28 cellular contexts compared by ENCODE assay signal in the genomic region with DNA sequence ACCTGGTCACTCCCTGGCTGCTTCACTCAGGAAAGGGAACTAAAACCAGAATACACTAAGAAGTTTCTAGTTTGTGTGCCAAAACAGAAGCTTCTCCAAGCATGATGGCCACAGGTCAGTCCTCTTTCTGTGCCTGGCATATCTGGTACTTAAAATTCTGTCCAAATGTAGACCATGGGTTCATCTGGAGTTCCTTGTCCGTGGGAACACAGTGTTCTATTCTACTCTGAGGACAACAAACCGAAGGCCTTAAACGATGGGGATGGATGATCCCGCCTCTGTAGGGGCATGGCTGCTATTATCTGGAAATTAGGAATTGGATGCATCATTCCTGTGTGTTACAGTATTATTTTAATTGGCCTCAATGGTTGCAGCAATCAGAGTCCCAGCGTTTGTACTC. TPM values are rescaled to one million over a fixed set of nuclear protein-coding genes. Genes with fewer than 3 reads are reported as not detected.
"Had no signal": no experiment of that assay in that cellular context is flagged by ENCODE, and none has a peak within 500 bp of the region (broad histone marks: within the 10 kb centered on the region; RNA-seq: fewer than 3 reads in every experiment).

No MANE protein-coding gene starts in this region.

- H3K4me3 ChIP-seq: esophagus muscularis mucosa, heart right ventricle, left lung, psoas muscle, upper lobe of left lung, vagina had no signal

- H3K36me3 Mint-ChIP-seq: naive B cell had no signal

- H3K27me3 ChIP-seq: esophagus muscularis mucosa, foreskin keratinocyte, heart right ventricle, left lung, upper lobe of left lung, vagina had no signal

- H3K9me3 Mint-ChIP-seq: activated CD4-positive, alpha-beta memory T cell treated with anti-CD3 and anti-CD28 coated beads for 36 hours; activated naive CD4-positive, alpha-beta T cell treated with anti-CD3 and anti-CD28 coated beads for 36 hours; activated naive CD8-positive, alpha-beta T cell treated with anti-CD3 and anti-CD28 coated beads for 36 hours; activated T-helper 1 cell treated with anti-CD3 and anti-CD28 coated beads, Interleukin-12 subunit alpha, Interleukin-12 subunit beta, Interleukin-2, Interleukin-4 antibody, amounts not matched to agents 30 ng/mL and 10 ng/mL and 1 ng/mL, durations not matched to agents 14 hours and 24 hours and 36 hours; mesothelial cell of epicardium; naive B cell; neural crest cell had no signal

- H3K9me3 ChIP-seq: esophagus muscularis mucosa, heart right ventricle, left lung, psoas muscle, upper lobe of left lung, vagina had no signal

- H3K4me1 ChIP-seq: foreskin keratinocyte had no signal

- H3K27ac Mint-ChIP-seq: activated CD4-positive, alpha-beta memory T cell treated with anti-CD3 and anti-CD28 coated beads for 36 hours; activated naive CD4-positive, alpha-beta T cell treated with anti-CD3 and anti-CD28 coated beads for 36 hours; activated naive CD8-positive, alpha-beta T cell treated with anti-CD3 and anti-CD28 coated beads for 36 hours; activated T-helper 1 cell treated with anti-CD3 and anti-CD28 coated beads, Interleukin-12 subunit alpha, Interleukin-12 subunit beta, Interleukin-2, Interleukin-4 antibody, amounts not matched to agents 30 ng/mL and 10 ng/mL and 1 ng/mL, durations not matched to agents 14 hours and 24 hours and 36 hours; mesothelial cell of epicardium; naive B cell had no signal

- H3K4me3 Mint-ChIP-seq: activated CD4-positive, alpha-beta memory T cell treated with anti-CD3 and anti-CD28 coated beads for 36 hours; activated naive CD4-positive, alpha-beta T cell treated with anti-CD3 and anti-CD28 coated beads for 36 hours; activated naive CD8-positive, alpha-beta T cell treated with anti-CD3 and anti-CD28 coated beads for 36 hours; activated T-helper 1 cell treated with anti-CD3 and anti-CD28 coated beads, Interleukin-12 subunit alpha, Interleukin-12 subunit beta, Interleukin-2, Interleukin-4 antibody, amounts not matched to agents 30 ng/mL and 10 ng/mL and 1 ng/mL, durations not matched to agents 14 hours and 24 hours and 36 hours; mesothelial cell of epicardium; naive B cell; neural crest cell had no signal

- H3K27me3 Mint-ChIP-seq: activated naive CD8-positive, alpha-beta T cell treated with anti-CD3 and anti-CD28 coated beads for 36 hours had no signal

- FAIRE-seq: colon, TTC549 had no signal

- ATAC-seq: foreskin keratinocyte, left lung, psoas muscle had no signal

- DNase-seq: activated CD4-positive, alpha-beta memory T cell treated with anti-CD3 and anti-CD28 coated beads for 36 hours; activated CD4-positive, alpha-beta T cell treated with anti-CD3 and anti-CD28 coated beads for 4 hours; activated CD8-positive, alpha-beta memory T cell treated with anti-CD3 and anti-CD28 coated beads, Interleukin-2, amount 50 U/mL, for 4 hours; activated effector memory CD4-positive, alpha-beta T cell treated with anti-CD3 and anti-CD28 coated beads, Interleukin-2, amount 50 U/mL, for 16 hours; activated naive CD4-positive, alpha-beta T cell treated with anti-CD3 and anti-CD28 coated beads for 36 hours; activated naive CD8-positive, alpha-beta T cell treated with anti-CD3 and anti-CD28 coated beads for 36 hours; activated T-cell treated with anti-CD3 and anti-CD28 coated beads, Interleukin-2, amount 50 U/mL, for 1 hour; dermis blood vessel endothelial cell; effector CD4-positive, alpha-beta T cell; foreskin keratinocyte; heart right ventricle; left lung; naive B cell; occipital lobe; psoas muscle; stimulated activated CD4-positive, alpha-beta T cell treated with anti-CD3 and anti-CD28 coated beads, Interleukin-2, amount 100 ng/mL, for 48 hours; stimulated activated naive CD4-positive, alpha-beta T cell treated with Interleukin-2 at 50 U/mL for 16 hours; upper lobe of left lung had no signal

- H3K27ac ChIP-seq: foreskin keratinocyte, left lung, parathyroid adenoma, psoas muscle, upper lobe of left lung, vagina, VCaP had no signal

- H3K36me3 ChIP-seq: left lung had no signal

- H3K9ac ChIP-seq: parathyroid adenoma had no signal

RNA-seq across cellular contexts. Expression of a gene that starts 54.8 kb away (rescaled TPM):
- total RNA-seq: T-helper 1 cell treated with Interleukin-12 subunit alpha and Interleukin-12 subunit beta and Interleukin-4 antibody, amounts not matched to agents 30 ng/mL and 1 ng/mL, for 36 hours had no signal
